ENCODE assay signal across 1 cellular context in the genomic region with DNA sequence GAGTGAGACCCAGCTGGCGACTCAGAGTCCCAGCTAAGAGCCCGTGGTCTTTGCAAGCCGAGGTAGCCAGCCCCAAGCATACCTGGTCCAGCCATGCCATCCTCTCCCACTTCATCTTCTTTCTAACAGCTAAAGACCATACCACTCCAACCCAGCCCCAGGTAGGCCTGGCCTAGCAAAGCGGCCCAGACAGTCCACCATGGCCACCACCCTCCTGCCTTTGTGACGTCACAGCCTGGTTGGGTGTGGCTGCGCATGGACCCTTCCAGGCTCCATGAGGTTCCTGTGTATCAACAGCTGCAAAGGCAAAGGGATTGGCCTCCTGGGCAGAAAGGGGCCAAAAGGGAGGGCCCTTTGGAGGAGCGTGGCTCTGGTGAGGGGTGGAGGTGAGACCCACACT.
TF ChIP-seq lines count a peak whose summit lies in the region.

No MANE protein-coding gene starts in this region.

TF ChIP-seq in HepG2, 621 proteins besides CTCF, POLR2A, EP300 and RAD21 (continued from another document):
- TF ChIP-seq, protein P1, sequence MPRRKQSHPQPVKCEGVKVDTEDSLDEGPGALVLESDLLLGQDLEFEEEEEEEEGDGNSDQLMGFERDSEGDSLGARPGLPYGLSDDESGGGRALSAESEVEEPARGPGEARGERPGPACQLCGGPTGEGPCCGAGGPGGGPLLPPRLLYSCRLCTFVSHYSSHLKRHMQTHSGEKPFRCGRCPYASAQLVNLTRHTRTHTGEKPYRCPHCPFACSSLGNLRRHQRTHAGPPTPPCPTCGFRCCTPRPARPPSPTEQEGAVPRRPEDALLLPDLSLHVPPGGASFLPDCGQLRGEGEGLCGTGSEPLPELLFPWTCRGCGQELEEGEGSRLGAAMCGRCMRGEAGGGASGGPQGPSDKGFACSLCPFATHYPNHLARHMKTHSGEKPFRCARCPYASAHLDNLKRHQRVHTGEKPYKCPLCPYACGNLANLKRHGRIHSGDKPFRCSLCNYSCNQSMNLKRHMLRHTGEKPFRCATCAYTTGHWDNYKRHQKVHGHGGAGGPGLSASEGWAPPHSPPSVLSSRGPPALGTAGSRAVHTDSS (CRISPR knock-in tag; conservative IDR thresholded peaks at IDR 0.05): no peak
- TF ChIP-seq TAF15 (IDR thresholded peaks at IDR 0.05; ENCODE audit: low read depth, low read length, poor library complexity, severe bottlenecking): no peak
- no peak for TF ChIP-seq POLR2AphosphoS5 (IDR thresholded peaks at IDR 0.05; ENCODE audit: low read depth, low read length)
- peak; percentile 97 for TF ChIP-seq CREB1 (IDR thresholded peaks at IDR 0.05)
- no peak for TF ChIP-seq CREB1 (CRISPR knock-in tag; IDR thresholded peaks at IDR 0.05)
TF ChIP-seq in HepG2: peak in this region for 1.
